Comparison of ENCODE assay signal across 19 cellular contexts in the genomic region with DNA sequence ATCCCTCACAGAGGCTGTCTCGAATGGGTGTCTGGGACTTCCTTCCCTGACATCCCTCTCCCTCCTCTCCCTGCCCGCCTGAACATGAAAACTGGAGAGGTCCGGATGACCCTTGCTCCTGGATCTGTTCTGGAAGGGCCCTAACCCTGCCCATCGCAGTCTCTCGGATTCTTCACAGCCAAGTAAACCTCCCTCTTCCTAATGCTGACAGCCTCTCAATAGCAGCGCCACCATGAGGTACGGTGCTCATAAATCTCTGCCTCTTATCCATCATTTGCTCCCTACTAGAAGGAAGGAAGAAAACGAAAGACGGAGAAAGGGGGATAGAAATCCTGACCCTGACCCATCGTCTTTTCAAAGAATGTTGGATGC.
DNase-seq lines count a peak whose midpoint lies in the region; ATAC-seq and TF ChIP-seq lines count a peak whose summit lies in the region.
"Had no signal": no experiment of that assay in that cellular context is flagged by ENCODE, and none has a peak within 500 bp of the region (broad histone marks: within the 10 kb centered on the region; RNA-seq: fewer than 3 reads in every experiment).

No MANE protein-coding gene starts in this region.

- H3K27me3 ChIP-seq in esophagus squamous epithelium = no peaks in the 10 kb centered on the region
- H3K27me3 ChIP-seq: Peyer's patch, stomach, uterus had no signal

- intact Hi-C loops in esophagus squamous epithelium (cut with DNase I) = no loop called here

- H3K4me1 Mint-ChIP-seq in activated T-cell treated with anti-CD3 and anti-CD28 coated beads, Interleukin-2, amount 50 U/mL, for 72 hours (ENCODE audit: low read depth) = no peaks in the 10 kb centered on the region
- H3K4me1 Mint-ChIP-seq: activated CD4-positive, alpha-beta T cell treated with anti-CD3 and anti-CD28 coated beads, Interleukin-2, amount 10 ng/mL, durations not matched to agents 7 days and 5 days had no signal

- DNase-seq in Daoy (ENCODE audit: low read depth) = peak; percentile 35
- DNase-seq in SHP77 treated with DMSO at 0.1 percent for 48 hours (lab: John Stamatoyannopoulos, UW) = peak; percentile 13
- DNase-seq in esophagus squamous epithelium (lab: John Stamatoyannopoulos, UW) = no peak
- peak in 29 of 56 donors; percentile 5 to 75 (median 43) for DNase-seq in nucleus accumbens (lab: John Stamatoyannopoulos, UW)
- DNase-seq in activated T-cell treated with anti-CD3 and anti-CD28 coated beads, Interleukin-2, amount 50 U/mL, for 72 hours = no peak
- DNase-seq in NOMO-1 (lab: John Stamatoyannopoulos, UW; ENCODE audit: unreplicated experiment in 2 of 2) = no peak
- no peak for DNase-seq in HK-2 (ENCODE audit: unreplicated experiment)
- no peak for DNase-seq in cerebellar cortex (ENCODE audit: low spot score)
- DNase-seq: activated CD4-positive, alpha-beta T cell treated with anti-CD3 and anti-CD28 coated beads, Interleukin-2, amount 10 ng/mL, durations not matched to agents 7 days and 5 days; activated CD8-positive, alpha-beta memory T cell treated with anti-CD3 and anti-CD28 coated beads, Interleukin-2, amount 50 U/mL, for 4 hours; activated gamma-delta T cell treated with Interleukin-2 at 50 U/mL for 16 hours; CD8-positive, alpha-beta T cell; cerebellar nuclear complex; DMS79 treated with DMSO at 0.1 percent for 48 hours; NCI-H1436; NCI-H774; Peyer's patch; stomach; uterus had no signal

- peaks cover 0 to 46% (median 17%) of the 10 kb centered on the region in 3 donors for H3K4me1 ChIP-seq in esophagus squamous epithelium
- H3K4me1 ChIP-seq: Peyer's patch, stomach, uterus had no signal

- no peaks in the 10 kb centered on the region for H3K36me3 ChIP-seq in esophagus squamous epithelium
- H3K36me3 ChIP-seq: Peyer's patch, stomach, uterus had no signal

- H3K4me3 Mint-ChIP-seq in activated T-cell treated with anti-CD3 and anti-CD28 coated beads, Interleukin-2, amount 50 U/mL, for 72 hours = no peak overlapping the region
- H3K4me3 Mint-ChIP-seq: activated CD4-positive, alpha-beta T cell treated with anti-CD3 and anti-CD28 coated beads, Interleukin-2, amount 10 ng/mL, durations not matched to agents 7 days and 5 days; CD8-positive, alpha-beta T cell had no signal

- no peaks in the 10 kb centered on the region for H3K27me3 Mint-ChIP-seq in activated T-cell treated with anti-CD3 and anti-CD28 coated beads, Interleukin-2, amount 50 U/mL, for 72 hours (ENCODE audit: low read depth)

- H3K9me3 ChIP-seq in esophagus squamous epithelium = no peaks in the 10 kb centered on the region
- H3K9me3 ChIP-seq: Peyer's patch, stomach, uterus had no signal

- no peaks in the 10 kb centered on the region for H3K9me3 Mint-ChIP-seq in activated T-cell treated with anti-CD3 and anti-CD28 coated beads, Interleukin-2, amount 50 U/mL, for 72 hours
- H3K9me3 Mint-ChIP-seq: activated CD4-positive, alpha-beta T cell treated with anti-CD3 and anti-CD28 coated beads, Interleukin-2, amount 10 ng/mL, durations not matched to agents 7 days and 5 days; CD8-positive, alpha-beta T cell had no signal

- no peak overlapping the region for H3K4me3 ChIP-seq in esophagus squamous epithelium
- H3K4me3 ChIP-seq: Peyer's patch, stomach, uterus had no signal

- ATAC-seq in activated T-cell treated with anti-CD3 and anti-CD28 coated beads, Interleukin-2, amount 50 U/mL, for 72 hours (replicated peaks in 1 of 2) = no peak
- ATAC-seq: CD8-positive, alpha-beta T cell had no signal

- H3K27ac Mint-ChIP-seq in activated T-cell treated with anti-CD3 and anti-CD28 coated beads, Interleukin-2, amount 50 U/mL, for 72 hours = no peak overlapping the region
- H3K27ac Mint-ChIP-seq: activated CD4-positive, alpha-beta T cell treated with anti-CD3 and anti-CD28 coated beads, Interleukin-2, amount 10 ng/mL, durations not matched to agents 7 days and 5 days; CD8-positive, alpha-beta T cell had no signal

- WGBS in esophagus squamous epithelium, 2 donors = 84 to 86% methylated on average over 10 of the region's 10 CpGs

- no peak for TF ChIP-seq CTCF in esophagus squamous epithelium (IDR thresholded peaks at IDR 0.05)

- TF ChIP-seq POLR2A in esophagus squamous epithelium (IDR thresholded peaks at IDR 0.05) = no peak

- no peaks in the 10 kb centered on the region for H3K36me3 Mint-ChIP-seq in activated T-cell treated with anti-CD3 and anti-CD28 coated beads, Interleukin-2, amount 50 U/mL, for 72 hours (ENCODE audit: insufficient read depth in 2 of 2)
- H3K36me3 Mint-ChIP-seq: CD8-positive, alpha-beta T cell had no signal

- peak overlapping the region; percentile 74 to 83 (median 78) for H3K27ac ChIP-seq in esophagus squamous epithelium
- H3K27ac ChIP-seq: Peyer's patch, stomach, uterus had no signal

Comparison
In these comparisons a context has a peak if more than half of its experiments do, and no peak if none do; other contexts are left out.
1. DNase-seq: peak in Daoy (single experiment), SHP77 treated with DMSO at 0.1 percent for 48 hours (single experiment) and nucleus accumbens (29 of 56); none in esophagus squamous epithelium (single experiment), activated T-cell treated with anti-CD3 and anti-CD28 coated beads, Interleukin-2, amount 50 U/mL, for 72 hours (0 of 2), NOMO-1 (0 of 2), HK-2 (single experiment) and cerebellar cortex (single experiment).